Comparison of ENCODE assay signal across 1 cellular context in the genomic region with DNA sequence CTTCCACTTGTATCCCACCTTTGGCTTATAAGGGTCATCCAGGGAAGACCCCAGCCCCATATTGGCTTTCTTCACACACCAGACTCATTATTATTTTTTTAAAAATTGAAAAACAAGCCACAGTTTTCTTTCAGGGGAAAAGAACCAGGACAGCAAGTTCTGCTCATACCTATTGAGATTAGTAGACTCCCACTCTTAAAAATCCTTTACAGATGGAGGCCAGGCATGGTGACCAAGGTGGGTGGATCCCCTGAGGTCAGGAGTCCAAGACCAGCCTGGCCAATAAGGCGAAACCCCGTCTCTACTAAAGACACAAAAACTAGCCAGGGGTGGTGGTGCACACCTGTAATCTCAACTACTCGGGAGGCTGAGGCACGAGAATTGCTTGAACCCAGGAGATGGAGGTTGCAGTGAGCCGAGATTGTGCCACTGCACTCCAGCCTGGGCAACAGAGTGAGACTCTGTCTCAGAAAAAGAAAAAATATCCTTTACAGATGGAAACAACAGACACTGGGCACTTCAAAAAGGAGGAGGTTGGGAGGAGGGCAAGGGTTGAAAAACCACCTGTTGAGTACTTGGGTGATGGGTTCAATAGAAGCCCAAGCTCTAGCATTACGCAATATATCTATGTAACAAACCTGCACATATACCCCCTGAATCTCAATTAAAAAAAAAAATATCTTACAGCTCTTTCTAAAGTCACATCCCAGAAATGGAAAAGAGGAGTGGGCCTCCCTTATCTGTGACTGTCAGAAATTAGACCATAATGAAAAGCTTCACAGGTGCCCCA.
TF ChIP-seq lines count a peak whose summit lies in the region.

No MANE protein-coding gene starts in this region.

TF ChIP-seq in HepG2, 621 proteins besides CTCF, POLR2A, EP300 and RAD21:
- TF ChIP-seq CEBPB (IDR thresholded peaks at IDR 0.05; ENCODE audit: borderline replicate concordance, low read depth, low read length) (peak; percentile 81), TMF1 (CRISPR knock-in tag; IDR thresholded peaks at IDR 0.05; ENCODE audit: low read depth) (no peak)
